ENCODE assay signal across 8 cellular contexts in genomic region chr12:43835656-43836454, GRCh38. TPM values are rescaled to one million over a fixed set of nuclear protein-coding genes. Genes with fewer than 3 reads are reported as not detected.
DNase-seq lines count a peak whose midpoint lies in the region; TF ChIP-seq lines count a peak whose summit lies in the region.

Gene TMEM117, plus strand, starts transcription at chr12:43836081.

- 0 out of 2 replicates have a peak, but pooled peaks cover 2% of the 10 kb centered on the region for H3F3A ChIP-seq in Loucy (ENCODE audit: low read depth)

- H2AFZ ChIP-seq in Loucy (ENCODE audit: low read length), result peak within 1 kb of the TSS; percentile 94

- peak within 1 kb of the TSS; percentile 86 for H3K4me3 ChIP-seq in GM12864 (ENCODE audit: low read depth, low read length)
- peak within 1 kb of the TSS; percentile 84 for H3K4me3 ChIP-seq in Loucy (ENCODE audit: low read length, poor library complexity, severe bottlenecking)

- DNase-seq in GM12864 (ENCODE audit: low read depth), result no peak
- DNase-seq in H4 (ENCODE audit: low spot score), result peak; percentile 8
- peak; percentile 62 to 64 for DNase-seq in T47D (ENCODE audit: low read depth in 1 of 2, low spot score in 1 of 2)
- DNase-seq in inferior parietal cortex (ENCODE audit: extremely low spot score), result peak; percentile 48
- peak; percentile 49 for DNase-seq in stimulated activated CD4-positive, alpha-beta T cell treated with anti-CD3 and anti-CD28 coated beads, Interleukin-12 subunit alpha, Interleukin-12 subunit beta, amount 100 ng/mL, for 4 hours
- DNase-seq in NCI-H345 (lab: John Stamatoyannopoulos, UW), result no peak

- H3K79me2 ChIP-seq in Loucy (ENCODE audit: insufficient read depth, low read length), result 0 out of 2 replicates have a peak, but pooled peaks cover 14% of the 10 kb centered on the region

- H3K9me2 ChIP-seq in Loucy (replicated peaks; ENCODE audit: low read depth, low read length), result no peaks in the 10 kb centered on the region

- H3K27ac ChIP-seq in VCaP, result peak within 1 kb of the TSS; percentile 86

- H3K36me3 ChIP-seq in Loucy (ENCODE audit: insufficient read depth, low read length), result no peaks in the 10 kb centered on the region

- peaks cover 44% of the 10 kb centered on the region for H3K4me1 ChIP-seq in Loucy (ENCODE audit: insufficient read depth, low read length, poor library complexity, severe bottlenecking)

- in situ Hi-C loops in T47D (cut with HindIII; ENCODE audit: low pct_unique_long_range_greater_than_20kb, low sequenced_read_pairs), result no loop called here

- peaks cover 2% of the 10 kb centered on the region for H4K20me1 ChIP-seq in Loucy (ENCODE audit: insufficient read depth, low read length, poor library complexity, severe bottlenecking)

- H3K9ac ChIP-seq in Loucy (ENCODE audit: low read depth, low read length, poor library complexity, severe bottlenecking), result peak within 1 kb of the TSS; percentile 80

- TF ChIP-seq CTCF in GM12864 (IDR thresholded peaks at IDR 0.05; ENCODE audit: low read depth, low read length, missing control alignments) (no peak), Loucy (conservative IDR thresholded peaks at IDR 0.05; ENCODE audit: low read length) (no peak), VCaP (conservative IDR thresholded peaks at IDR 0.05) (0 out of 2 replicates have a peak, but pooled peaks have one; percentile 8)

- H3K4me2 ChIP-seq in Loucy (ENCODE audit: low read depth, low read length, poor library complexity, severe bottlenecking), result peak within 1 kb of the TSS; percentile 90

- H3K27me3 ChIP-seq in Loucy (ENCODE audit: insufficient read depth, low read length, poor library complexity, severe bottlenecking), result no peaks in the 10 kb centered on the region

- no peaks in the 10 kb centered on the region for H3K9me3 ChIP-seq in Loucy (ENCODE audit: insufficient read depth, low read depth, low read length)

RNA-seq across cellular contexts. Expression of gene TMEM117, which starts in this region (rescaled TPM):
- total RNA-seq in H4 (2014; rRNA removed; shearing (Covaris generic)), result 7.2 and 8.5 TPM in 2 replicates

Comparison
In these comparisons a context has a peak if more than half of its experiments do, and no peak if none do; other contexts are left out.
1. DNase-seq: peak in H4 (single experiment), T47D (2 of 2), inferior parietal cortex (single experiment) and stimulated activated CD4-positive, alpha-beta T cell treated with anti-CD3 and anti-CD28 coated beads, Interleukin-12 subunit alpha, Interleukin-12 subunit beta, amount 100 ng/mL, for 4 hours (single experiment); none in GM12864 (single experiment) and NCI-H345 (single experiment).